ENCODE assay signal across 10 cellular contexts in the genomic region with DNA sequence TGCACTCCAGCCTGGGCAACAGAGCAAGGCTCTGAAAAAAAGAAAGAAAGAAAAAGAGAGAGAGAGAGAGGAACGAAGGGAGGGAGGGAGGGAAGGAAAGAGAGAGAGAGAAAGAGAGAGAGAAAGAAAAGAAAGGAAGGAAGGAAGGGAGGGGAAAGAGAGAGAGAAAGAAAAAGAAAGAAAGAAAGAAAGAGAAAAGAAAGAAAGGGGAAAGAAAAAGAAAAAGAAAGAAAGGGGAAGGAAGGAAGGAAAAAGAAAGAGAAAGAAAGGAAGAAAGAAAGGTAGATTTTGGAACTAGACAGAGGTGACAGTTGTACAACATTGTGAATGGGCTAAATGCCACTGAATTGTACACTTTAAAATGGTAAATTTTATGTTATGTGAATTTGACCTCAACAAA.
"Had no signal": no experiment of that assay in that cellular context is flagged by ENCODE, and none has a peak within 500 bp of the region (broad histone marks: within the 10 kb centered on the region; RNA-seq: fewer than 3 reads in every experiment).

No MANE protein-coding gene starts in this region.

- H3K4me3 Mint-ChIP-seq: GM23338, H9, HFFc6, IgD-negative memory B cell had no signal

- H3K27ac Mint-ChIP-seq: GM23338, H9, HFFc6, IgD-negative memory B cell had no signal

- H3K4me2 ChIP-seq: GM23338 had no signal

- DNase-seq: HCEC 1CT, HFFc6, KG1 had no signal

- FAIRE-seq: H1, H54, HepG2 had no signal

- H3K27ac ChIP-seq: HL-60 had no signal

- H3K36me3 Mint-ChIP-seq: IgD-negative memory B cell had no signal

- H2AFZ ChIP-seq: GM23338 had no signal

- ATAC-seq: GM23338, HepG2 had no signal

- H3K4me3 ChIP-seq: GM23338 had no signal
